ENCODE assay signal across 9 cellular contexts in genomic region chr9:92328225-92328624, GRCh38. TPM values are rescaled to one million over a fixed set of nuclear protein-coding genes. Genes with fewer than 3 reads are reported as not detected.
A peak's percentile ranks its signal among the peaks of the same experiment; 100 is the strongest.
DNase-seq lines count a peak whose midpoint lies in the region; ATAC-seq and TF ChIP-seq lines count a peak whose summit lies in the region.
"Had no signal": no experiment of that assay in that cellular context is flagged by ENCODE, and none has a peak within 500 bp of the region (broad histone marks: within the 10 kb centered on the region; RNA-seq: fewer than 3 reads in every experiment).

No MANE protein-coding gene starts in this region.

- peaks cover 0 to 9% of the 10 kb centered on the region in 2 donors for H3K36me3 ChIP-seq in neuronal stem cell (replicated peaks in 1 of 2; ENCODE audit: control insufficient read depth in 2 of 2, insufficient read depth in 2 of 2, low read length in 2 of 2)

- DNase-seq in GM10266 (ENCODE audit: extremely low spot score), result peak; percentile 50
- peak; percentile 26 for DNase-seq in NAMALWA (ENCODE audit: low spot score)
- DNase-seq in astrocyte of the cerebellum (ENCODE audit: low read depth), result peak; percentile 55
- DNase-seq in neuronal stem cell (ENCODE audit: low spot score), result no peak
- DNase-seq in putamen (ENCODE audit: low spot score), result no peak
- DNase-seq in stimulated activated naive CD4-positive, alpha-beta T cell (lab: John Stamatoyannopoulos, UW), result no peak
- DNase-seq: islet precursor cell; stimulated activated CD8-positive, alpha-beta memory T cell treated with anti-CD3 and anti-CD28 coated beads, Interleukin-4, amount 100 ng/mL, for 48 hours had no signal

- no peak for ATAC-seq in HG02938 (IDR thresholded peaks at IDR 0.05; ENCODE audit: unreplicated experiment)

- H3K18ac ChIP-seq in neuronal stem cell (ENCODE audit: low read length), result no peak overlapping the region

- H3K4me2 ChIP-seq in neuronal stem cell (ENCODE audit: insufficient read depth, low read length, poor library complexity, severe bottlenecking), result no peak overlapping the region

- no peak overlapping the region for H4K91ac ChIP-seq in neuronal stem cell (ENCODE audit: low read depth, low read length, poor library complexity)

- peak overlapping the region; percentile 36 for H2AFZ ChIP-seq in neuronal stem cell (ENCODE audit: low read length)

- WGBS in neuronal stem cell (ENCODE audit: extremely low coverage in 2 of 2, insufficient read length in 2 of 2, insufficient replicate concordance in 1 of 2), 2 donors, result no CpG with 5 or more reads among the region's 2 CpGs

- H3K9ac ChIP-seq in neuronal stem cell (ENCODE audit: low read depth, low read length, poor library complexity), result no peak overlapping the region

- H3K14ac ChIP-seq in neuronal stem cell (ENCODE audit: low read length), result no peak overlapping the region

- no peak overlapping the region for H3K27ac ChIP-seq in neuronal stem cell (replicated peaks; ENCODE audit: low read length)

- H3K4ac ChIP-seq in neuronal stem cell (ENCODE audit: low read length), result no peak overlapping the region

- H3K27me3 ChIP-seq in neuronal stem cell (ENCODE audit: control insufficient read depth in 3 of 3, insufficient read depth in 3 of 3, low read depth in 1 of 3, low read length in 3 of 3), result no peaks in the 10 kb centered on the region

- TF ChIP-seq CTCF in GM10266 (IDR thresholded peaks at IDR 0.05; ENCODE audit: control insufficient read depth, insufficient read depth, low read depth, missing control alignments), result peak; percentile 28
- peak; percentile 56 for TF ChIP-seq CTCF in astrocyte of the cerebellum (IDR thresholded peaks at IDR 0.05; ENCODE audit: low read depth, low read length, missing control alignments)

- no peak overlapping the region for H4K8ac ChIP-seq in neuronal stem cell (ENCODE audit: low read depth, low read length)

- no peak overlapping the region for H2BK5ac ChIP-seq in neuronal stem cell (ENCODE audit: low read length)

- H3K23ac ChIP-seq in neuronal stem cell (ENCODE audit: low read depth, low read length, poor library complexity), result no peak overlapping the region

- H2BK120ac ChIP-seq in neuronal stem cell (ENCODE audit: low read depth, low read length), result no peak overlapping the region

- H3K9me3 ChIP-seq in neuronal stem cell (replicated peaks in 1 of 2; ENCODE audit: control insufficient read depth in 2 of 2, insufficient read depth in 1 of 2, low read depth in 1 of 2, low read length in 2 of 2), result no peaks in the 10 kb centered on the region

- no peak overlapping the region for H2AK5ac ChIP-seq in neuronal stem cell (ENCODE audit: low read depth, low read length)

- H3K4me3 ChIP-seq in astrocyte of the cerebellum (ENCODE audit: low read depth, low read length) (no peak overlapping the region), neuronal stem cell (ENCODE audit: low read length in 2 of 2) (no peak overlapping the region)

- in situ Hi-C loops in astrocyte of the cerebellum (cut with HindIII; ENCODE audit: low sequenced_read_pairs), result no loop called here

- peaks cover 4 to 10% of the 10 kb centered on the region in 2 donors for H3K4me1 ChIP-seq in neuronal stem cell (ENCODE audit: control insufficient read depth in 2 of 2, insufficient read depth in 1 of 2, low read depth in 1 of 2, low read length in 2 of 2)

- H2BK12ac ChIP-seq in neuronal stem cell (ENCODE audit: low read length), result no peak overlapping the region

- H2BK15ac ChIP-seq in neuronal stem cell (ENCODE audit: low read length), result no peak overlapping the region

- H3K79me1 ChIP-seq in neuronal stem cell (ENCODE audit: low read depth, low read length), result peaks cover 2% of the 10 kb centered on the region

RNA-seq across cellular contexts. Expression of gene CENPP, which starts 2.5 kb away (rescaled TPM):
- polyA plus RNA-seq in neuronal stem cell (2013, experiment 1 of 2), result 12.4 TPM
- 12.7 TPM for polyA plus RNA-seq in neuronal stem cell (2013, experiment 2 of 2)

RNA-seq across cellular contexts. Expression of gene NOL8, which starts 3.1 kb away (rescaled TPM):
- polyA plus RNA-seq in neuronal stem cell (2013, experiment 1 of 2), result 26.8 TPM
- 29.3 TPM for polyA plus RNA-seq in neuronal stem cell (2013, experiment 2 of 2)

RNA-seq across cellular contexts. Expression of gene IARS1, which starts 34.7 kb away (rescaled TPM):
- 57.0 TPM for polyA plus RNA-seq in neuronal stem cell (2013, experiment 1 of 2)
- polyA plus RNA-seq in neuronal stem cell (2013, experiment 2 of 2), result 57.5 TPM

Comparison
In these comparisons a context has a peak if more than half of its experiments do, and no peak if none do; other contexts are left out.
1. DNase-seq: peak in GM10266 (single experiment), NAMALWA (single experiment) and astrocyte of the cerebellum (single experiment); none in neuronal stem cell (single experiment), putamen (single experiment) and stimulated activated naive CD4-positive, alpha-beta T cell (0 of 6).